ENCODE assay signal across 11 cellular contexts in the genomic region with DNA sequence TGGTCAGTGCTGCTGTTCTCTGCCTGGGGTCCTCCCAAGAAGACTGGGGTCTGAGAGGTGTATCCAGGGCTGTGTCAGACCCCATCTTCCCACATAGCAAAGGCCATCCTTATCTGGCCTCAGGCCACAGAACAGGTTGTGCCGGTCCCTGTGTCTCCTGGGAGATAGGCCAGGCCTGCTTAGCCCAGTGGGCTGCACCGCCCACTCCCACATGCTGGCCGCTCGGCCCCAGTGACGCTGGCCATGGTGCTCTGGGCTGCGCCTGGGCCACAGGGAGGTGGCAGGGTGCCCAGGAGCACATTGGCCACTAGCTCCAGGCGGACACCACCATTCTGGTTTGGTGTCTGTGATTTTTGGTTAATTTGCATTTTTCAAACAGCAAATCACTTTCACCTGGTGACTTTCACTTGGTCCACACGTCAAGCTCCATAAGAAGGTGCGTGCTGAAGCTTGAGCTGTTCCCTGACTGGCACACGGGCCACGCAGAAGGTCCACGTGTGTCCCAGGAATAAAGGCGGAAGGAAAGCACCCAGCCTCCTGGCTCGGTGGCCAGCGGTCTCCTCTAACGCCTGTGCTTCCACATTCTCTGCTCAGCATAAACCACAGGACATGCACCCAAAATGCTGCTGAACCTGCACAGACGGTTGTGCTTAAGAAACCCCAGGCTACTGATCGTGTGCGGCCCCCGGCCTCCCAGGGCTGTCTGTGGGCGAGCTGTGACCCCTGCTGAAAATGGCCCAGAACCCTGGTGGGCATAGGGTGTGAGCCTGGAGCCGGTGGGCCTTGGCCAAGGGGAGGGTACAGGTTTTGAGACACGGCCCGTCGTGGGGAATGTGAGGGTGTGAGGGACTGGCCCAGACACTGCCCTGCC. TPM values are rescaled to one million over a fixed set of nuclear protein-coding genes. Genes with fewer than 3 reads are reported as not detected.
DNase-seq lines count a peak whose midpoint lies in the region; ATAC-seq and TF ChIP-seq lines count a peak whose summit lies in the region.
"Had no signal": no experiment of that assay in that cellular context is flagged by ENCODE, and none has a peak within 500 bp of the region (broad histone marks: within the 10 kb centered on the region; RNA-seq: fewer than 3 reads in every experiment).

No MANE protein-coding gene starts in this region.

- peak overlapping the region; percentile 26 for H3K4me3 Mint-ChIP-seq in T-helper 2 cell treated with Interferon-gamma antibody and Interleukin-4, amounts not matched to agents 5 μg/mL and 100 μg/mL, for 36 hours
- H3K4me3 Mint-ChIP-seq in activated CD4-positive, alpha-beta memory T cell treated with anti-CD3 and anti-CD28 coated beads for 36 hours, result no peak overlapping the region

- H3K4me1 ChIP-seq in left ventricle myocardium inferior (peaks cover 90% of the 10 kb centered on the region), psoas muscle (peaks cover 77% of the 10 kb centered on the region)

- no peaks in the 10 kb centered on the region for H3K27me3 Mint-ChIP-seq in T-helper 2 cell treated with Interferon-gamma antibody and Interleukin-4, amounts not matched to agents 5 μg/mL and 100 μg/mL, for 36 hours (ENCODE audit: low read depth)
- no peaks in the 10 kb centered on the region for H3K27me3 Mint-ChIP-seq in activated CD4-positive, alpha-beta memory T cell treated with anti-CD3 and anti-CD28 coated beads for 36 hours

- no peaks in the 10 kb centered on the region for H3K9me3 ChIP-seq in left ventricle myocardium inferior (replicated peaks)
- no peaks in the 10 kb centered on the region for H3K9me3 ChIP-seq in psoas muscle

- no peak overlapping the region for H3K27ac Mint-ChIP-seq in T-helper 2 cell treated with Interferon-gamma antibody and Interleukin-4, amounts not matched to agents 5 μg/mL and 100 μg/mL, for 36 hours
- H3K27ac Mint-ChIP-seq in activated CD4-positive, alpha-beta memory T cell treated with anti-CD3 and anti-CD28 coated beads for 36 hours, result no peak overlapping the region

- CTCF ChIA-PET in activated CD4-positive, alpha-beta memory T cell treated with anti-CD3 and anti-CD28 coated beads for 36 hours (lab: Charles Lee), result no interaction called here

- no peaks in the 10 kb centered on the region for H3K27me3 ChIP-seq in left ventricle myocardium inferior (ENCODE audit: low read depth)
- no peaks in the 10 kb centered on the region for H3K27me3 ChIP-seq in psoas muscle (ENCODE audit: insufficient read depth in 3 of 3, low read length in 2 of 3)

- intact Hi-C loops in left ventricle myocardium inferior (cut with micrococcal nuclease) (no loop called here), psoas muscle (cut with DNase I) (no loop called here)
- intact Hi-C loops in activated CD4-positive, alpha-beta memory T cell treated with anti-CD3 and anti-CD28 coated beads for 36 hours (cut with micrococcal nuclease), result no loop called here

- peak in 2 of 4 donors; percentile 13 to 26 for ATAC-seq in psoas muscle

- TF ChIP-seq CTCF in left ventricle myocardium inferior (IDR thresholded peaks at IDR 0.05; ENCODE audit: borderline replicate concordance) (no peak), psoas muscle (IDR thresholded peaks at IDR 0.05) (no peak)

- H3K36me3 ChIP-seq in left ventricle myocardium inferior (no peaks in the 10 kb centered on the region), psoas muscle (ENCODE audit: insufficient read depth in 1 of 2, low read depth in 1 of 2) (no peaks in the 10 kb centered on the region)

- no peaks in the 10 kb centered on the region for H3K9me3 Mint-ChIP-seq in T-helper 2 cell treated with Interferon-gamma antibody and Interleukin-4, amounts not matched to agents 5 μg/mL and 100 μg/mL, for 36 hours
- no peaks in the 10 kb centered on the region for H3K9me3 Mint-ChIP-seq in activated CD4-positive, alpha-beta memory T cell treated with anti-CD3 and anti-CD28 coated beads for 36 hours

- 58 to 71% (median 64%) methylated on average over 24 to 25 of the region's 25 CpGs for WGBS in psoas muscle, 3 donors

- peak overlapping the region; percentile 60 for H3K27ac ChIP-seq in left ventricle myocardium inferior (replicated peaks)
- H3K27ac ChIP-seq in psoas muscle, result peak overlapping the region; percentile 74

- H3K4me3 ChIP-seq in left ventricle myocardium inferior, result no peak overlapping the region
- H3K4me3 ChIP-seq in psoas muscle, result peak overlapping the region; percentile 32

- no peak for DNase-seq in T-helper 2 cell treated with Interferon-gamma antibody and Interleukin-4, amounts not matched to agents 5 μg/mL and 100 μg/mL, for 36 hours (ENCODE audit: low spot score)
- DNase-seq in T-helper 2 cell (no peak), Kasumi-1 (lab: John Stamatoyannopoulos, UW) (peak; percentile 55 to 66), left ventricle myocardium inferior (no peak), psoas muscle (no peak), NCI-H446 (lab: John Stamatoyannopoulos, UW) (no peak)
- no peak for DNase-seq in activated CD4-positive, alpha-beta memory T cell treated with anti-CD3 and anti-CD28 coated beads for 36 hours
- DNase-seq in activated CD8-positive, alpha-beta memory T cell treated with anti-CD3 and anti-CD28 coated beads for 24 hours, result no peak
- DNase-seq: activated CD8-positive, alpha-beta memory T cell treated with anti-CD3 and anti-CD28 coated beads, Interleukin-2, amount 50 U/mL, for 4 hours; NCI-H2029; stimulated activated naive CD4-positive, alpha-beta T cell treated with Interleukin-2 at 50 U/mL for 16 hours had no signal

- peaks cover 15% of the 10 kb centered on the region for H3K4me1 Mint-ChIP-seq in T-helper 2 cell treated with Interferon-gamma antibody and Interleukin-4, amounts not matched to agents 5 μg/mL and 100 μg/mL, for 36 hours (ENCODE audit: low read depth)
- peaks cover 63% of the 10 kb centered on the region for H3K4me1 Mint-ChIP-seq in activated CD4-positive, alpha-beta memory T cell treated with anti-CD3 and anti-CD28 coated beads for 36 hours (ENCODE audit: low read depth)

- peaks cover 10% of the 10 kb centered on the region for H3K36me3 Mint-ChIP-seq in T-helper 2 cell treated with Interferon-gamma antibody and Interleukin-4, amounts not matched to agents 5 μg/mL and 100 μg/mL, for 36 hours (ENCODE audit: low read depth)
- H3K36me3 Mint-ChIP-seq in activated CD4-positive, alpha-beta memory T cell treated with anti-CD3 and anti-CD28 coated beads for 36 hours, result no peaks in the 10 kb centered on the region

- POLR2A ChIA-PET in activated CD4-positive, alpha-beta memory T cell treated with anti-CD3 and anti-CD28 coated beads for 36 hours (lab: Charles Lee), result no interaction called here

RNA-seq across cellular contexts. Expression of a gene that starts 4.6 kb away (rescaled TPM):
- total RNA-seq in left ventricle myocardium inferior (66.0 TPM), psoas muscle (10 to 100 TPM; 40.1 to 54.5 (median 43.0) TPM)
- polyA plus RNA-seq in psoas muscle, result 10 to 100 TPM; 23.0 to 37.8 (median 32.8) TPM
- 10 to 100 TPM; 38.8 to 41.7 TPM for total RNA-seq in activated CD4-positive, alpha-beta memory T cell treated with anti-CD3 and anti-CD28 coated beads for 36 hours

Comparison
In these comparisons a context has a peak if more than half of its experiments do, and no peak if none do; other contexts are left out.
1. DNase-seq: peak in Kasumi-1 (2 of 2); none in T-helper 2 cell treated with Interferon-gamma antibody and Interleukin-4, amounts not matched to agents 5 μg/mL and 100 μg/mL, for 36 hours (single experiment), T-helper 2 cell (0 of 5), left ventricle myocardium inferior (single experiment), psoas muscle (0 of 2), activated CD4-positive, alpha-beta memory T cell treated with anti-CD3 and anti-CD28 coated beads for 36 hours (single experiment), activated CD8-positive, alpha-beta memory T cell treated with anti-CD3 and anti-CD28 coated beads for 24 hours (single experiment) and NCI-H446 (0 of 2).